4 cellular contexts compared by ENCODE assay signal in the genomic region with DNA sequence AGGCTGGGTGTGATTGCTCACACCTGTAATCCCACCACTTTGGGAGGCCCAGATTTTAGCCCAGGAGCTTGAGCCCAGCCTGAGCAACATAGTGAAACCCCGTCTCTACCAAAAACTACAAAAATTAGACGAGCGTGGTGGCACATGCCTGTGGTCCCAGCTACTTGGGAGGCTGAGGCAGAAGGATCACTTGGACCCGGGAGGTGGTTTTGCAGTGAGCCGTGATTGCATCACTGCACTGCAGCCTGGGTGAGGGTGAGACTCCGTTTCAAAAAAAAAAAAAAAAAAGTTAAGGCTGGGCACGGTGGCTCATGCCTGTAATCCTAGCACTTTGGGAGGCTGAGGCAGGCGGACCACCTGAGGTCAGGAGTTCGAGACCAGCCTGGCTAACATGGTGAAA. TPM values are rescaled to one million over a fixed set of nuclear protein-coding genes. Genes with fewer than 3 reads are reported as not detected.
"Had no signal": no experiment of that assay in that cellular context is flagged by ENCODE, and none has a peak within 500 bp of the region (broad histone marks: within the 10 kb centered on the region; RNA-seq: fewer than 3 reads in every experiment).

No MANE protein-coding gene starts in this region.

RNA-seq across cellular contexts. Expression of gene MLXIPL, which starts 43.3 kb away (rescaled TPM):
- total RNA-seq: naive thymus-derived CD4-positive, alpha-beta T cell; natural killer cell; smooth muscle cell; temporal lobe had no signal
- polyA plus RNA-seq: naive thymus-derived CD4-positive, alpha-beta T cell; smooth muscle cell had no signal
